ENCODE assay signal across 8 cellular contexts in the genomic region with DNA sequence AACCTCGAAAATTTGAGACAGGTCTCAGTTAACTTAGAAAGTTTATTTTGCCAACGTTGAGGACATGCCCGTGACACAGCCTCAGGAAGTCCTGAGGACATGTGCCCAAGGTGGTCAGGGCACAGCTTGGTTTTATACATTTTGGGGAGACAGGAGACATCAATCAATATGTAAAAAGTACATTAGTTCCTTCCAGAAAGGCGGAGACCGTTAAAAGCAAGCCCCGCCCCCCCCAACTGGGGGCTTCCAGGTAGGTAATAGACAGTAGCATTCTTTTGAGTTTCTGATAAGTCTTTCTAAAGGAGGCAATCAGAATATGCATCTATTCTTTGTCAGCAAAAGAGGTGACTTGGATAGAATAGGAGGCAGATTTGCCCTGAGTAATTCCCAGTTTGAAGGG. TPM values are rescaled to one million over a fixed set of nuclear protein-coding genes. Genes with fewer than 3 reads are reported as not detected.
DNase-seq lines count a peak whose midpoint lies in the region; ATAC-seq and TF ChIP-seq lines count a peak whose summit lies in the region.

No MANE protein-coding gene starts in this region.

- H2AFZ ChIP-seq in neuron (ENCODE audit: low read depth, low read length): peak overlapping the region; percentile 95

- peak overlapping the region; percentile 75 to 97 (median 89) for H3K27ac Mint-ChIP-seq in CD4-positive, alpha-beta memory T cell
- peak overlapping the region; percentile 91 for H3K27ac Mint-ChIP-seq in endodermal cell

- H3K4me1 ChIP-seq in CD4-positive, alpha-beta memory T cell (ENCODE audit: insufficient read depth, low read length): peaks cover 34% of the 10 kb centered on the region
- H3K4me1 ChIP-seq in NT2/D1 (ENCODE audit: insufficient read depth, insufficient read length) (peaks cover 3% of the 10 kb centered on the region), endodermal cell (ENCODE audit: control insufficient read depth, insufficient read depth, low read length) (peaks cover 3% of the 10 kb centered on the region), neuron (ENCODE audit: insufficient read depth, low read length) (peaks cover 6% of the 10 kb centered on the region)

- peak overlapping the region; percentile 90 to 98 (median 95) for H3K4me3 Mint-ChIP-seq in CD4-positive, alpha-beta memory T cell
- peak overlapping the region; percentile 79 for H3K4me3 Mint-ChIP-seq in endodermal cell

- peak overlapping the region; percentile 68 for H3K27ac ChIP-seq in CD4-positive, alpha-beta memory T cell (ENCODE audit: low read depth, low read length)
- no peak overlapping the region for H3K27ac ChIP-seq in endodermal cell (ENCODE audit: low read depth, low read length)

- DNase-seq in CD4-positive, alpha-beta memory T cell: no peak
- DNase-seq in NT2/D1 (ENCODE audit: low read depth, low spot score): no peak
- DNase-seq in endodermal cell: peak; percentile 48
- DNase-seq in GF-D8 (lab: John Stamatoyannopoulos, UW): no peak
- no peak for DNase-seq in superior temporal gyrus (ENCODE audit: extremely low spot score)
- DNase-seq in COLO668 (lab: John Stamatoyannopoulos, UW; ENCODE audit: unreplicated experiment): no peak

- POLR2A ChIA-PET in CD4-positive, alpha-beta memory T cell (lab: Charles Lee; ENCODE audit: partially characterized antibody): interaction anchor here (0.6 to 1.4 kb wide), 14 partner anchors 9 to 1200 kb away, joined by 3 to 6 read pairs (median 3); partner anchors contain the start of gene ARL15

- peaks cover 10 to 24% of the 10 kb centered on the region in 2 donors for H3K36me3 Mint-ChIP-seq in CD4-positive, alpha-beta memory T cell
- peaks cover 9% of the 10 kb centered on the region for H3K36me3 Mint-ChIP-seq in endodermal cell (ENCODE audit: low read depth)

- 28 to 32% methylated on average over 6 of the region's 6 CpGs for WGBS in endodermal cell (ENCODE audit: insufficient coverage in 1 of 2, insufficient read length in 1 of 2), 2 experiments

- intact Hi-C loops in CD4-positive, alpha-beta memory T cell (cut with micrococcal nuclease): no loop called here

- H3K9me3 ChIP-seq in CD4-positive, alpha-beta memory T cell (ENCODE audit: control insufficient read depth in 1 of 2, low read length in 2 of 2): no peaks in the 10 kb centered on the region
- H3K9me3 ChIP-seq in NT2/D1 (ENCODE audit: insufficient read depth, low read length) (peaks cover 6% of the 10 kb centered on the region; the same call in 1 of the 2 replicates), endodermal cell (ENCODE audit: control insufficient read depth, low read length) (no peaks in the 10 kb centered on the region), neuron (ENCODE audit: low read length) (no peaks in the 10 kb centered on the region)

- no peaks in the 10 kb centered on the region for H3K27me3 Mint-ChIP-seq in CD4-positive, alpha-beta memory T cell
- H3K27me3 Mint-ChIP-seq in endodermal cell (ENCODE audit: insufficient read depth): peaks cover 3% of the 10 kb centered on the region

- H3K27me3 ChIP-seq in CD4-positive, alpha-beta memory T cell (ENCODE audit: insufficient read depth, low read length): no peaks in the 10 kb centered on the region
- H3K27me3 ChIP-seq in NT2/D1 (ENCODE audit: insufficient read depth, insufficient read length): no peaks in the 10 kb centered on the region
- H3K27me3 ChIP-seq in endodermal cell (ENCODE audit: control insufficient read depth, insufficient read depth, low read length, poor library complexity, severe bottlenecking): no peaks in the 10 kb centered on the region
- no peaks in the 10 kb centered on the region for H3K27me3 ChIP-seq in neuron (ENCODE audit: insufficient read depth, low read length)

- H3K9me3 Mint-ChIP-seq in CD4-positive, alpha-beta memory T cell: no peaks in the 10 kb centered on the region
- no peaks in the 10 kb centered on the region for H3K9me3 Mint-ChIP-seq in endodermal cell

- H3K9ac ChIP-seq in NT2/D1 (ENCODE audit: insufficient read length, low read depth): peak overlapping the region; percentile 95
- H3K9ac ChIP-seq in endodermal cell (ENCODE audit: extremely low read depth, low read length, poor library complexity, severe bottlenecking): peak overlapping the region; percentile 44

- no peak for TF ChIP-seq CTCF in endodermal cell (conservative IDR thresholded peaks at IDR 0.05)

- H3K36me3 ChIP-seq in CD4-positive, alpha-beta memory T cell (ENCODE audit: insufficient read depth, low read length): no peaks in the 10 kb centered on the region
- H3K36me3 ChIP-seq in NT2/D1 (ENCODE audit: insufficient read depth, insufficient read length, low read length): peaks cover 18% of the 10 kb centered on the region
- H3K36me3 ChIP-seq in endodermal cell (ENCODE audit: control insufficient read depth, insufficient read depth, low read length): peaks cover 10% of the 10 kb centered on the region
- peaks cover 2% of the 10 kb centered on the region for H3K36me3 ChIP-seq in neuron (ENCODE audit: insufficient read depth, low read length)

- CTCF ChIA-PET in CD4-positive, alpha-beta memory T cell (lab: Charles Lee; ENCODE audit: partially characterized antibody): interaction anchor here (0.8 to 2.5 kb wide), 6 partner anchors 8 to 162 kb away, joined by 3 to 14 read pairs (median 4); no protein-coding TSS in a partner anchor

- H3K4me3 ChIP-seq in CD4-positive, alpha-beta memory T cell (ENCODE audit: low read length in 2 of 2): peak overlapping the region; percentile 82 to 97
- H3K4me3 ChIP-seq in NT2/D1 (ENCODE audit: insufficient read length, low read depth) (peak overlapping the region; percentile 82), endodermal cell (ENCODE audit: low read length) (peak overlapping the region; percentile 82), neuron (ENCODE audit: low read length) (peak overlapping the region; percentile 84)

- peak; percentile 8 for ATAC-seq in GM21529 (IDR thresholded peaks at IDR 0.05; ENCODE audit: unreplicated experiment)

- H3K4me1 Mint-ChIP-seq in CD4-positive, alpha-beta memory T cell: peaks cover 30 to 54% (median 37%) of the 10 kb centered on the region in 4 donors
- H3K4me1 Mint-ChIP-seq in endodermal cell: peaks cover 7% of the 10 kb centered on the region

RNA-seq across cellular contexts. Expression of gene MOCS2, which starts 0.6 kb away (rescaled TPM):
- 10 to 100 TPM; 23.1 to 26.6 TPM for total RNA-seq in CD4-positive, alpha-beta memory T cell
- polyA plus RNA-seq in CD4-positive, alpha-beta memory T cell: 10 to 100 TPM; 38.8 to 49.4 TPM
- total RNA-seq in endodermal cell: 10 to 100 TPM; 18.8 to 28.5 TPM
- 29.2 TPM for polyA plus RNA-seq in endodermal cell (2013, experiment 1 of 2)
- 27.4 TPM for polyA plus RNA-seq in endodermal cell (2013, experiment 2 of 2)
